In genomic region chr7:908919-909357, GRCh38 we compare ENCODE assay signal across 8 cellular contexts. TPM values are rescaled to one million over a fixed set of nuclear protein-coding genes. Genes with fewer than 3 reads are reported as not detected.
DNase-seq lines count a peak whose midpoint lies in the region; ATAC-seq lines count a peak whose summit lies in the region.
"Not testable (repeated sequence)": the region's sequence is repeated elsewhere in the genome, so short reads cannot be mapped to it uniquely, and the experiment has no call there.

No MANE protein-coding gene starts in this region.

- H3K27me3 Mint-ChIP-seq in T-helper 2 cell treated with Interferon-gamma antibody and Interleukin-4, amounts not matched to agents 5 μg/mL and 100 μg/mL, for 36 hours (ENCODE audit: low read depth); activated naive CD8-positive, alpha-beta T cell treated with anti-CD3 and anti-CD28 coated beads, Interleukin-2, amount 10 ng/mL, durations not matched to agents 7 days and 5 days: not testable (repeated sequence)

- WGBS in neuronal stem cell (ENCODE audit: extremely low coverage in 2 of 2, insufficient read length in 2 of 2, insufficient replicate concordance in 1 of 2), 2 donors, result no CpG with 5 or more reads among the region's 48 CpGs

- H3K27ac ChIP-seq in neuronal stem cell (replicated peaks; ENCODE audit: low read length), result not testable (repeated sequence)
- peak overlapping the region; percentile 82 for H3K27ac ChIP-seq in substantia nigra (ENCODE audit: low read depth, low read length, poor library complexity, severe bottlenecking)

- H3K4me1 ChIP-seq in HAP-1; neuronal stem cell (ENCODE audit: control insufficient read depth in 2 of 2, insufficient read depth in 1 of 2, low read depth in 1 of 2, low read length in 2 of 2): not testable (repeated sequence)

- H3K4me2 ChIP-seq in neuronal stem cell (ENCODE audit: insufficient read depth, low read length, poor library complexity, severe bottlenecking), result peak overlapping the region; percentile 25

- H3K4me1 Mint-ChIP-seq in T-helper 2 cell treated with Interferon-gamma antibody and Interleukin-4, amounts not matched to agents 5 μg/mL and 100 μg/mL, for 36 hours (ENCODE audit: low read depth); activated naive CD8-positive, alpha-beta T cell treated with anti-CD3 and anti-CD28 coated beads, Interleukin-2, amount 10 ng/mL, durations not matched to agents 7 days and 5 days: not testable (repeated sequence)

- H3K4ac ChIP-seq in neuronal stem cell (ENCODE audit: low read length), result not testable (repeated sequence)

- not testable (repeated sequence) for H3K9me3 ChIP-seq in HAP-1; neuronal stem cell (replicated peaks in 1 of 2; ENCODE audit: control insufficient read depth in 2 of 2, insufficient read depth in 1 of 2, low read depth in 1 of 2, low read length in 2 of 2)

- H3K4me3 ChIP-seq in HAP-1 (peak overlapping the region; percentile 10), neuronal stem cell (ENCODE audit: low read length in 2 of 2) (peak overlapping the region in 1 of 2 donors; percentile 68)

- not testable (repeated sequence) for H2AK5ac ChIP-seq in neuronal stem cell (ENCODE audit: low read depth, low read length)

- not testable (repeated sequence) for H3K27me3 ChIP-seq in HAP-1 (ENCODE audit: low read depth)
- H3K27me3 ChIP-seq in neuronal stem cell (ENCODE audit: control insufficient read depth in 3 of 3, insufficient read depth in 3 of 3, low read depth in 1 of 3, low read length in 3 of 3), result peaks cover 3 to 49% (median 21%) of the 10 kb centered on the region in 3 experiments

- POLR2A ChIA-PET in activated naive CD8-positive, alpha-beta T cell treated with anti-CD3 and anti-CD28 coated beads, Interleukin-2, amount 10 ng/mL, durations not matched to agents 7 days and 5 days (lab: Charles Lee), result interaction anchor here (0.6 to 2.1 kb wide), 3 partner anchors 14 to 419 kb away, joined by 4 to 7 read pairs (median 5); no protein-coding TSS in a partner anchor

- DNase-seq in GF-D8 (lab: John Stamatoyannopoulos, UW), result peak; percentile 48
- DNase-seq in HAP-1 (ENCODE audit: low spot score in 2 of 2), result peak; percentile 41 to 85
- peak; percentile 39 for DNase-seq in MV-4-11 (lab: John Stamatoyannopoulos, UW)
- peak; percentile 59 for DNase-seq in T-helper 2 cell treated with Interferon-gamma antibody and Interleukin-4, amounts not matched to agents 5 μg/mL and 100 μg/mL, for 36 hours (ENCODE audit: low spot score)
- DNase-seq in activated naive CD8-positive, alpha-beta T cell treated with anti-CD3 and anti-CD28 coated beads, Interleukin-2, amount 10 ng/mL, durations not matched to agents 7 days and 5 days, result peak; percentile 79
- not testable (repeated sequence) for DNase-seq in Right ventricle myocardium inferior (ENCODE audit: missing footprints)
- peak; percentile 66 for DNase-seq in neuronal stem cell (ENCODE audit: low spot score)
- peak in 28 of 49 donors; percentile 23 to 74 (median 50) for DNase-seq in substantia nigra (lab: John Stamatoyannopoulos, UW)

- H2BK15ac ChIP-seq in neuronal stem cell (ENCODE audit: low read length), result not testable (repeated sequence)

- not testable (repeated sequence) for H3K9me3 Mint-ChIP-seq in T-helper 2 cell treated with Interferon-gamma antibody and Interleukin-4, amounts not matched to agents 5 μg/mL and 100 μg/mL, for 36 hours; activated naive CD8-positive, alpha-beta T cell treated with anti-CD3 and anti-CD28 coated beads, Interleukin-2, amount 10 ng/mL, durations not matched to agents 7 days and 5 days

- not testable (repeated sequence) for H3K27ac Mint-ChIP-seq in T-helper 2 cell treated with Interferon-gamma antibody and Interleukin-4, amounts not matched to agents 5 μg/mL and 100 μg/mL, for 36 hours; activated naive CD8-positive, alpha-beta T cell treated with anti-CD3 and anti-CD28 coated beads, Interleukin-2, amount 10 ng/mL, durations not matched to agents 7 days and 5 days

- not testable (repeated sequence) for H3K14ac ChIP-seq in neuronal stem cell (ENCODE audit: low read length)

- H2BK5ac ChIP-seq in neuronal stem cell (ENCODE audit: low read length), result not testable (repeated sequence)

- not testable (repeated sequence) for H4K91ac ChIP-seq in neuronal stem cell (ENCODE audit: low read depth, low read length, poor library complexity)

- in situ Hi-C loops in HAP-1 (cut with MboI; ENCODE audit: low sequenced_read_pairs), result not testable (repeated sequence)

- intact Hi-C loops in Right ventricle myocardium inferior (cut with DNase I), result loop anchor here (10.0 kb wide), 1 partner anchor 46 kb away; the partner anchor contains the start of gene ADAP1

- H3K36me3 Mint-ChIP-seq in T-helper 2 cell treated with Interferon-gamma antibody and Interleukin-4, amounts not matched to agents 5 μg/mL and 100 μg/mL, for 36 hours (ENCODE audit: low read depth); activated naive CD8-positive, alpha-beta T cell treated with anti-CD3 and anti-CD28 coated beads, Interleukin-2, amount 10 ng/mL, durations not matched to agents 7 days and 5 days: not testable (repeated sequence)

- H3K23ac ChIP-seq in neuronal stem cell (ENCODE audit: low read depth, low read length, poor library complexity), result peak overlapping the region; percentile 55

- not testable (repeated sequence) for H2BK120ac ChIP-seq in neuronal stem cell (ENCODE audit: low read depth, low read length)

- ATAC-seq in activated naive CD8-positive, alpha-beta T cell treated with anti-CD3 and anti-CD28 coated beads, Interleukin-2, amount 10 ng/mL, durations not matched to agents 7 days and 5 days (ENCODE audit: low read depth), result peak; percentile 69
- peak; percentile 76 for ATAC-seq in Right ventricle myocardium inferior

- H3K18ac ChIP-seq in neuronal stem cell (ENCODE audit: low read length), result peak overlapping the region; percentile 87

- H4K8ac ChIP-seq in neuronal stem cell (ENCODE audit: low read depth, low read length), result peak overlapping the region; percentile 43

- H3K36me3 ChIP-seq in HAP-1 (replicated peaks); neuronal stem cell (replicated peaks in 1 of 2; ENCODE audit: control insufficient read depth in 2 of 2, insufficient read depth in 2 of 2, low read length in 2 of 2): not testable (repeated sequence)

- H3K4me3 Mint-ChIP-seq in T-helper 2 cell treated with Interferon-gamma antibody and Interleukin-4, amounts not matched to agents 5 μg/mL and 100 μg/mL, for 36 hours; activated naive CD8-positive, alpha-beta T cell treated with anti-CD3 and anti-CD28 coated beads, Interleukin-2, amount 10 ng/mL, durations not matched to agents 7 days and 5 days: not testable (repeated sequence)

- not testable (repeated sequence) for H3K79me1 ChIP-seq in neuronal stem cell (ENCODE audit: low read depth, low read length)

- H2BK12ac ChIP-seq in neuronal stem cell (ENCODE audit: low read length), result not testable (repeated sequence)

- not testable (repeated sequence) for H3K9ac ChIP-seq in neuronal stem cell (ENCODE audit: low read depth, low read length, poor library complexity)

- H2AFZ ChIP-seq in neuronal stem cell (ENCODE audit: low read length), result peak overlapping the region; percentile 80

RNA-seq across cellular contexts. Expression of gene GET4, which starts 32.6 kb away (rescaled TPM):
- 10 to 100 TPM; 44.1 to 44.7 TPM for total RNA-seq in activated naive CD8-positive, alpha-beta T cell treated with anti-CD3 and anti-CD28 coated beads, Interleukin-2, amount 10 ng/mL, durations not matched to agents 7 days and 5 days
- total RNA-seq in Right ventricle myocardium inferior, result 19.1 TPM
- polyA plus RNA-seq in neuronal stem cell (2013, experiment 1 of 2), result 28.4 TPM
- 27.9 TPM for polyA plus RNA-seq in neuronal stem cell (2013, experiment 2 of 2)

RNA-seq across cellular contexts. Expression of gene ADAP1, which starts 45.5 kb away (rescaled TPM):
- total RNA-seq in activated naive CD8-positive, alpha-beta T cell treated with anti-CD3 and anti-CD28 coated beads, Interleukin-2, amount 10 ng/mL, durations not matched to agents 7 days and 5 days, result 10 to 100 TPM; 25.0 to 29.8 TPM
- 10.0 TPM for total RNA-seq in Right ventricle myocardium inferior
- polyA plus RNA-seq in neuronal stem cell (2013, experiment 1 of 2), result 0.50 TPM
- polyA plus RNA-seq in neuronal stem cell (2013, experiment 2 of 2), result 0.48 TPM
